ENCODE assay signal across 9 cellular contexts in the genomic region with DNA sequence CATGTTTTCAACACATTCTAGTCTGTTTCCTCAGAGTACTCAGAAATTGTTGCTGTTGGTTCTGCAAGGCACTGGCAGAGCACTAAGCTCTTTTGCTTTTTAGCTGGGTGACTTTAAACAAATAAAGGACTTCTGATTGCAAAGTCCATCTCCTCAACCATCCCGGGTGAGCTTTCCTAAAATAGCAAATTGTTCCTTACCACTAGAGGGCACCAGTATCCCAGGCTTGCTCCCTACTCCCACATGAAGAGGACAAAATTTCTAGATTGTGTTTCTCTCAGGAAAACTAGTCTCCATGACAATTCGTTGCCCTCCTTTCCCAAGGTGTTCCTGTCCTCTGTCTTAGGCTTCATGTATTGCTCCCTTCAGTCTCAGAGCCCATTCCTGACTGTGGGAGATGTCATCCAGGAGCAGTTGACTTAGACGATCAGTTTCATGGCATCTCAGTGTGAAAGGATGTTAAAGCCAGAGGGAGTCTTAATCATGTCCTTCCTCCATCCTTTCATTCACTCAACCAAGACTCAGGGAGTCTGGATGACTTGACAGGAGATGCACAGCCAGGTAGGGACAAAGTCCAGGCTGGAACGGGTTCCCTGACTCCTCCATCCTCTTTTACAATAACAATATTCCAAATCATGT. TPM values are rescaled to one million over a fixed set of nuclear protein-coding genes. Genes with fewer than 3 reads are reported as not detected.
DNase-seq lines count a peak whose midpoint lies in the region; ATAC-seq, FAIRE-seq and TF ChIP-seq lines count a peak whose summit lies in the region.
"Had no signal": no experiment of that assay in that cellular context is flagged by ENCODE, and none has a peak within 500 bp of the region (broad histone marks: within the 10 kb centered on the region; RNA-seq: fewer than 3 reads in every experiment).

No MANE protein-coding gene starts in this region.

- H2AFZ ChIP-seq in KMS-11 (ENCODE audit: low read depth) (no peak overlapping the region), astrocyte (ENCODE audit: low read depth, low read length) (no peak overlapping the region)

- no peak overlapping the region for H3K4me2 ChIP-seq in KMS-11
- H3K4me2 ChIP-seq in astrocyte (ENCODE audit: low read length) = no peak overlapping the region
- H3K4me2 ChIP-seq: BLaER1 had no signal

- ATAC-seq in upper lobe of left lung (ENCODE audit: low FRiP score in 2 of 2) = no peak
- ATAC-seq in GM18505 (IDR thresholded peaks at IDR 0.05; ENCODE audit: unreplicated experiment) = no peak

- H3K4me1 Mint-ChIP-seq in astrocyte (ENCODE audit: low read depth, unreplicated experiment) = no peaks in the 10 kb centered on the region
- H3K4me1 Mint-ChIP-seq in immature natural killer cell = no peaks in the 10 kb centered on the region

- H3K9me3 ChIP-seq in astrocyte (ENCODE audit: insufficient read depth, low read depth, low read length) (no peaks in the 10 kb centered on the region), upper lobe of left lung (no peaks in the 10 kb centered on the region)
- H3K9me3 ChIP-seq: BLaER1 had no signal

- TF ChIP-seq CTCF in KMS-11 (conservative IDR thresholded peaks at IDR 0.05; ENCODE audit: low read depth, low read length) = peak; percentile 81
- TF ChIP-seq CTCF in astrocyte (IDR thresholded peaks at IDR 0.05; ENCODE audit: insufficient read depth, low read depth, low read length) = peak; percentile 78
- TF ChIP-seq CTCF in upper lobe of left lung (IDR thresholded peaks at IDR 0.05) = peak in 5 of 6 experiments; percentile 40 to 59 (median 52)

- FAIRE-seq in astrocyte (lab: Jason Lieb, UNC) = peak; percentile 17

- H3K27me3 ChIP-seq in KMS-11 (ENCODE audit: insufficient read depth, low read depth) (no peaks in the 10 kb centered on the region), astrocyte (ENCODE audit: insufficient read depth, low read length) (peaks cover 7% of the 10 kb centered on the region), upper lobe of left lung (no peaks in the 10 kb centered on the region)
- H3K27me3 ChIP-seq: BLaER1 had no signal

- no peaks in the 10 kb centered on the region for H3K36me3 ChIP-seq in KMS-11 (ENCODE audit: insufficient read depth)
- H3K36me3 ChIP-seq in astrocyte (ENCODE audit: insufficient read depth, low read length) = no peaks in the 10 kb centered on the region
- H3K36me3 ChIP-seq in upper lobe of left lung = no peaks in the 10 kb centered on the region

- no peak overlapping the region for H3K4me3 ChIP-seq in KMS-11 (IDR thresholded peaks at IDR 0.05; ENCODE audit: insufficient read depth, low read depth, low read length)
- no peak overlapping the region for H3K4me3 ChIP-seq in astrocyte (ENCODE audit: insufficient read depth, low read depth, low read length)
- H3K4me3 ChIP-seq in upper lobe of left lung = no peak overlapping the region
- H3K4me3 ChIP-seq: BLaER1 had no signal

- no peaks in the 10 kb centered on the region for H4K20me1 ChIP-seq in KMS-11 (ENCODE audit: insufficient read depth)
- no peaks in the 10 kb centered on the region for H4K20me1 ChIP-seq in astrocyte (ENCODE audit: insufficient read depth, low read length)

- no peaks in the 10 kb centered on the region for H3K9me3 Mint-ChIP-seq in astrocyte (ENCODE audit: unreplicated experiment)
- no peaks in the 10 kb centered on the region for H3K9me3 Mint-ChIP-seq in immature natural killer cell

- H3K9ac ChIP-seq in KMS-11 (no peak overlapping the region), astrocyte (ENCODE audit: low read length) (no peak overlapping the region)
- H3K9ac ChIP-seq: BLaER1 had no signal

- DNase-seq in DMS79 treated with DMSO at 0.1 percent for 48 hours (lab: John Stamatoyannopoulos, UW) (peak; percentile 14), DMS79 (lab: John Stamatoyannopoulos, UW) (no peak), astrocyte (ENCODE audit: low read depth) (peak; percentile 13), immature natural killer cell (peak in 2 of 3 donors; percentile 2 to 10), upper lobe of left lung (no peak), NCI-H226 (no peak)

- H3K4me3 Mint-ChIP-seq in astrocyte (ENCODE audit: unreplicated experiment) (no peak overlapping the region), immature natural killer cell (no peak overlapping the region)

- H3K79me2 ChIP-seq in KMS-11 (ENCODE audit: insufficient read depth, low read depth) (no peaks in the 10 kb centered on the region), astrocyte (ENCODE audit: insufficient read depth, low read length) (no peaks in the 10 kb centered on the region)

- TF ChIP-seq EP300 in upper lobe of left lung (IDR thresholded peaks at IDR 0.05) = no peak

- no peak overlapping the region for H3K27ac ChIP-seq in KMS-11
- no peak overlapping the region for H3K27ac ChIP-seq in astrocyte (ENCODE audit: low read depth, low read length)
- H3K27ac ChIP-seq in upper lobe of left lung = no peak overlapping the region
- H3K27ac ChIP-seq: BLaER1 had no signal

- H3K27ac Mint-ChIP-seq in astrocyte (ENCODE audit: unreplicated experiment) = peak overlapping the region; percentile 42
- H3K27ac Mint-ChIP-seq in immature natural killer cell = no peak overlapping the region

- H3K27me3 Mint-ChIP-seq in astrocyte (ENCODE audit: low read depth, unreplicated experiment) (peaks cover 8% of the 10 kb centered on the region), immature natural killer cell (ENCODE audit: low read depth in 3 of 3) (peaks cover 2 to 14% (median 3%) of the 10 kb centered on the region in 3 donors)

- H3K36me3 Mint-ChIP-seq in astrocyte (ENCODE audit: low read depth, unreplicated experiment) = no peaks in the 10 kb centered on the region
- no peaks in the 10 kb centered on the region for H3K36me3 Mint-ChIP-seq in immature natural killer cell

- WGBS in upper lobe of left lung, 2 donors = 46% methylated on average over 4 of the region's 4 CpGs

- H3K4me1 ChIP-seq in KMS-11 (ENCODE audit: low read depth, poor library complexity, severe bottlenecking) (no peaks in the 10 kb centered on the region), astrocyte (ENCODE audit: insufficient read depth, low read length) (no peaks in the 10 kb centered on the region), upper lobe of left lung (no peaks in the 10 kb centered on the region)

- TF ChIP-seq POLR2A in upper lobe of left lung (IDR thresholded peaks at IDR 0.05) = no peak
- TF ChIP-seq POLR2A in GM18505 (IDR thresholded peaks at IDR 0.05; ENCODE audit: borderline replicate concordance, extremely low read depth, insufficient read depth, insufficient read length) = no peak

RNA-seq across cellular contexts. Expression of gene OPALIN, which starts 23.8 kb away (rescaled TPM):
- total RNA-seq in astrocyte (not detected in 2 replicates), upper lobe of left lung (not detected)
- polyA plus RNA-seq in immature natural killer cell = not detected

RNA-seq across cellular contexts. Expression of gene DNTT, which starts 30.8 kb away (rescaled TPM):
- total RNA-seq in astrocyte (not detected in 2 replicates), upper lobe of left lung (not detected)
- 1 to 10 TPM in 1 of 3 donors, not detected in 2; 2.1 TPM for polyA plus RNA-seq in immature natural killer cell

Comparison
In these comparisons a context has a peak if more than half of its experiments do, and no peak if none do; other contexts are left out.
1. DNase-seq: peak in DMS79 treated with DMSO at 0.1 percent for 48 hours (single experiment), astrocyte (single experiment) and immature natural killer cell (2 of 3); none in DMS79 (single experiment), upper lobe of left lung (0 of 2) and NCI-H226 (single experiment).
2. Peak in every context shown above with its lines, with median percentiles within 50 percentile points of each other: CTCF ChIP-seq.